28 cellular contexts compared by ENCODE assay signal in genomic region chr2:225781991-225782390, GRCh38.
"Had no signal": no experiment of that assay in that cellular context is flagged by ENCODE, and none has a peak within 500 bp of the region (broad histone marks: within the 10 kb centered on the region; RNA-seq: fewer than 3 reads in every experiment).

No MANE protein-coding gene starts in this region.

- DNase-seq: activated CD4-positive, alpha-beta memory T cell treated with anti-CD3 and anti-CD28 coated beads, Interleukin-2, amount 10 ng/mL, durations not matched to agents 7 days and 5 days; activated CD4-positive, alpha-beta T cell treated with anti-CD3 and anti-CD28 coated beads for 1 hour; activated CD4-positive, alpha-beta T cell treated with anti-CD3 and anti-CD28 coated beads for 36 hours; activated CD4-positive, alpha-beta T cell treated with anti-CD3 and anti-CD28 coated beads for 48 hours; activated CD4-positive, alpha-beta T cell treated with anti-CD3 and anti-CD28 coated beads, Interleukin-2, amount 10 ng/mL, durations not matched to agents 7 days and 5 days; activated CD4-positive, alpha-beta T cell treated with anti-CD3 and anti-CD28 coated beads, Interleukin-2, amount 50 U/mL, for 48 hours; activated CD4-positive, CD25-positive, alpha-beta regulatory T cell; activated CD8-positive, alpha-beta memory T cell treated with anti-CD3 and anti-CD28 coated beads for 24 hours; activated CD8-positive, alpha-beta memory T cell treated with anti-CD3 and anti-CD28 coated beads, Interleukin-2, amount 10 ng/mL, durations not matched to agents 7 days and 5 days; activated CD8-positive, alpha-beta memory T cell treated with anti-CD3 and anti-CD28 coated beads, Interleukin-2, amount 50 U/mL, for 48 hours; activated CD8-positive, alpha-beta T cell treated with anti-CD3 and anti-CD28 coated beads, Interleukin-2, amount 10 ng/mL, durations not matched to agents 7 days and 5 days; activated effector memory CD4-positive, alpha-beta T cell treated with Interleukin-2 at 50 U/mL for 16 hours; activated gamma-delta T cell; activated naive CD4-positive, alpha-beta T cell treated with anti-CD3 and anti-CD28 coated beads, Interleukin-2, amount 10 ng/mL, durations not matched to agents 7 days and 5 days; activated naive CD4-positive, alpha-beta T cell treated with Interleukin-2 at 50 U/mL for 16 hours; activated naive CD8-positive, alpha-beta T cell treated with anti-CD3 and anti-CD28 coated beads, Interleukin-2, amount 10 ng/mL, durations not matched to agents 7 days and 5 days; activated naive CD8-positive, alpha-beta T cell treated with anti-CD3 and anti-CD28 coated beads, Interleukin-2, amount 50 U/mL, for 24 hours; activated T-cell treated with anti-CD3 and anti-CD28 coated beads, Interleukin-2, amount 50 U/mL, for 24 hours; activated T-cell treated with anti-CD3 and anti-CD28 coated beads, Interleukin-2, amount 50 U/mL, for 48 hours; amygdala; anterior cingulate cortex; caudate nucleus; cerebellar nuclear complex; T-helper 2 cell; T-helper 9 cell; WERI-Rb-1 had no signal

- ATAC-seq: activated CD4-positive, alpha-beta T cell treated with anti-CD3 and anti-CD28 coated beads for 36 hours; activated CD4-positive, CD25-positive, alpha-beta regulatory T cell treated with anti-CD3 and anti-CD28 coated beads, Interleukin-2, amount 50 U/mL, for 24 hours; activated CD8-positive, alpha-beta memory T cell treated with anti-CD3 and anti-CD28 coated beads, Interleukin-2, amount 10 ng/mL, durations not matched to agents 7 days and 5 days; activated CD8-positive, alpha-beta T cell treated with anti-CD3 and anti-CD28 coated beads, Interleukin-2, amount 10 ng/mL, durations not matched to agents 7 days and 5 days; activated naive CD8-positive, alpha-beta T cell treated with anti-CD3 and anti-CD28 coated beads, Interleukin-2, amount 50 U/mL, for 24 hours; WTC11 had no signal
